ENCODE assay signal across 1 cellular context in the genomic region with DNA sequence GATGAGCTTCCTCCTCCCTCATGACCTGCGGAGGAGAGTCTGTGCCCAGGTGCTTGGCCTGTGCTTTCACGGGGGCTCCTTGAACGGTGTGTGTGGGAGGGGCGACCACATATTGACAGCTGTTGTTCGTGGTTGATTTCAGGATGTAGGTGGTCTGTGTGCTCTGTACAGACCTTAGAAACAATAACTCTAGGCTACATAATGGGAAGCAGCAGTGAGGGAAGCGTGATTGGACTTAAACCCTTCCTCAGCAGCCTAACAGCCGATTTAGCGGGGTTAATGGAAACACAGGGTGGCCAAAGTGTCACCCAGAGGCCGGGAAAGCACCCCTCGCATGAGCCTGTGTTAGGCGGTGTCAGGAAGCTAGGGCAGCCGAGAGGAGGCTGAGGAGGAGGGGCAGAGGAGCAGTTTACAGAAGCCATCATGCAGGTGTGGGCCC.
TF ChIP-seq lines count a peak whose summit lies in the region.

No MANE protein-coding gene starts in this region.

TF ChIP-seq in SK-N-SH treated with all-trans-retinoic acid at 6 μM for 48 hours, 23 proteins besides CTCF, POLR2A, EP300 and RAD21 (continued from another document):
- TF ChIP-seq PPARA (CRISPR knock-in tag; IDR thresholded peaks at IDR 0.05; ENCODE audit: borderline replicate concordance): no peak
- TF ChIP-seq ZNF8 (CRISPR knock-in tag; IDR thresholded peaks at IDR 0.05): no peak
- TF ChIP-seq ISL1 (CRISPR knock-in tag; IDR thresholded peaks at IDR 0.05): no peak
- no peak for TF ChIP-seq ARNTL (CRISPR knock-in tag; IDR thresholded peaks at IDR 0.05; ENCODE audit: borderline replicate concordance, low read depth)
